Comparison of ENCODE assay signal across 9 cellular contexts in genomic region chr4:2462992-2463762, GRCh38. TPM values are rescaled to one million over a fixed set of nuclear protein-coding genes. Genes with fewer than 3 reads are reported as not detected.
DNase-seq lines count a peak whose midpoint lies in the region; ATAC-seq and TF ChIP-seq lines count a peak whose summit lies in the region.
"Had no signal": no experiment of that assay in that cellular context is flagged by ENCODE, and none has a peak within 500 bp of the region (broad histone marks: within the 10 kb centered on the region; RNA-seq: fewer than 3 reads in every experiment).

No MANE protein-coding gene starts in this region.

- H3K9me3 Mint-ChIP-seq in activated naive CD4-positive, alpha-beta T cell treated with anti-CD3 and anti-CD28 coated beads, Interleukin-2, amount 50 U/mL, for 24 hours: no peaks in the 10 kb centered on the region
- no peaks in the 10 kb centered on the region for H3K9me3 Mint-ChIP-seq in type B pancreatic cell

- TF ChIP-seq CTCF in astrocyte of the spinal cord (IDR thresholded peaks at IDR 0.05; ENCODE audit: low read depth, low read length): no peak
- peak; percentile 15 for TF ChIP-seq CTCF in lower lobe of right lung (IDR thresholded peaks at IDR 0.05)
- TF ChIP-seq CTCF in type B pancreatic cell (conservative IDR thresholded peaks at IDR 0.05): peak; percentile 46

- peaks cover 22% of the 10 kb centered on the region for H3K4me1 Mint-ChIP-seq in activated naive CD4-positive, alpha-beta T cell treated with anti-CD3 and anti-CD28 coated beads, Interleukin-2, amount 50 U/mL, for 24 hours
- peaks cover 10% of the 10 kb centered on the region for H3K4me1 Mint-ChIP-seq in type B pancreatic cell (ENCODE audit: unreplicated experiment)

- no peaks in the 10 kb centered on the region for H3K36me3 ChIP-seq in lower lobe of right lung

- H3K36me3 Mint-ChIP-seq in activated naive CD4-positive, alpha-beta T cell treated with anti-CD3 and anti-CD28 coated beads, Interleukin-2, amount 50 U/mL, for 24 hours: no peaks in the 10 kb centered on the region
- no peaks in the 10 kb centered on the region for H3K36me3 Mint-ChIP-seq in type B pancreatic cell

- no peak overlapping the region for H3K27ac ChIP-seq in lower lobe of right lung

- H3K4me3 ChIP-seq in astrocyte of the spinal cord (ENCODE audit: low read depth, low read length) (peak overlapping the region; percentile 12), lower lobe of right lung (peak overlapping the region; percentile 61)

- intact Hi-C loops in lower lobe of right lung (cut with DNase I): no loop called here

- peak overlapping the region; percentile 68 for H3K4me3 Mint-ChIP-seq in activated naive CD4-positive, alpha-beta T cell treated with anti-CD3 and anti-CD28 coated beads, Interleukin-2, amount 50 U/mL, for 24 hours
- H3K4me3 Mint-ChIP-seq in type B pancreatic cell: peak overlapping the region; percentile 81

- H3K27me3 Mint-ChIP-seq in activated naive CD4-positive, alpha-beta T cell treated with anti-CD3 and anti-CD28 coated beads, Interleukin-2, amount 50 U/mL, for 24 hours: peaks cover 2% of the 10 kb centered on the region
- H3K27me3 Mint-ChIP-seq in type B pancreatic cell: peaks cover 12% of the 10 kb centered on the region

- peaks cover 21% of the 10 kb centered on the region for H3K4me1 ChIP-seq in lower lobe of right lung

- in situ Hi-C loops in astrocyte of the spinal cord (cut with HindIII; ENCODE audit: low sequenced_read_pairs): no loop called here

- ATAC-seq in lower lobe of right lung: no peak
- ATAC-seq in GM21515 (IDR thresholded peaks at IDR 0.05; ENCODE audit: unreplicated experiment): no peak

- DNase-seq in activated naive CD4-positive, alpha-beta T cell treated with anti-CD3 and anti-CD28 coated beads, Interleukin-2, amount 50 U/mL, for 16 hours: no peak
- DNase-seq in astrocyte of the spinal cord (ENCODE audit: low read depth, low spot score) (no peak), lower lobe of right lung (no peak), type B pancreatic cell (ENCODE audit: extremely low spot score, unreplicated experiment) (no peak), MV-4-11 (lab: John Stamatoyannopoulos, UW) (no peak)
- DNase-seq in NK-92 treated with Interleukin-12 subunit alpha and Interleukin-12 subunit beta, amount 100 ng/mL, for 24 hours (lab: John Stamatoyannopoulos, UW): no peak

- no peak overlapping the region for H3K27ac Mint-ChIP-seq in activated naive CD4-positive, alpha-beta T cell treated with anti-CD3 and anti-CD28 coated beads, Interleukin-2, amount 50 U/mL, for 24 hours
- no peak overlapping the region for H3K27ac Mint-ChIP-seq in type B pancreatic cell

- H3K9me3 ChIP-seq in lower lobe of right lung: no peaks in the 10 kb centered on the region

- no peaks in the 10 kb centered on the region for H3K27me3 ChIP-seq in lower lobe of right lung (ENCODE audit: low read depth)

RNA-seq across cellular contexts. Expression of gene RNF4, which starts 5.7 kb away (rescaled TPM):
- 39.3 TPM for total RNA-seq in lower lobe of right lung
- total RNA-seq in type B pancreatic cell (ENCODE audit: low replicate concordance): 55.9 and 61.4 TPM in 2 replicates

RNA-seq across cellular contexts. Expression of gene CFAP99, which starts 44.4 kb away (rescaled TPM):
- total RNA-seq in lower lobe of right lung: 4.3 TPM
- 0.43 and 1.1 TPM in 2 replicates for total RNA-seq in type B pancreatic cell (ENCODE audit: low replicate concordance)
- total RNA-seq: myocyte had no signal

RNA-seq across cellular contexts. Expression of gene ZFYVE28, which starts 44.7 kb away (rescaled TPM):
- 12.9 TPM for total RNA-seq in lower lobe of right lung
- 3.6 and 7.0 TPM in 2 replicates for total RNA-seq in type B pancreatic cell (ENCODE audit: low replicate concordance)
